ENCODE assay signal across 16 cellular contexts in genomic region chr22:39920134-39920743, GRCh38. TPM values are rescaled to one million over a fixed set of nuclear protein-coding genes. Genes with fewer than 3 reads are reported as not detected.
A peak's percentile ranks its signal among the peaks of the same experiment; 100 is the strongest.
DNase-seq lines count a peak whose midpoint lies in the region; ATAC-seq and TF ChIP-seq lines count a peak whose summit lies in the region.
"Had no signal": no experiment of that assay in that cellular context is flagged by ENCODE, and none has a peak within 500 bp of the region (broad histone marks: within the 10 kb centered on the region; RNA-seq: fewer than 3 reads in every experiment).

No MANE protein-coding gene starts in this region.

- intact Hi-C loops in natural killer cell (cut with micrococcal nuclease) (loop anchor here (2.0 kb wide), 1 partner anchor 15 kb away; no protein-coding TSS in a partner anchor), mammary epithelial cell (cut with micrococcal nuclease) (loop anchor here (10.0 kb wide), 1 partner anchor 425 kb away; the partner anchor contains the start of gene ADSL), body of pancreas (cut with DNase I) (no loop called here)

- H3K4me3 ChIP-seq in mammary epithelial cell (replicated peaks in 1 of 3; ENCODE audit: insufficient read depth in 1 of 3, low read depth in 2 of 3, low read length in 3 of 3) (no peak overlapping the region), body of pancreas (no peak overlapping the region)
- H3K4me3 ChIP-seq: smooth muscle cell, testis had no signal

- H3K27ac Mint-ChIP-seq in activated T-helper 17 cell treated with anti-CD3 and anti-CD28 coated beads, Interleukin-2, amount 50 U/mL, for 72 hours = peak overlapping the region; percentile 70
- peak overlapping the region; percentile 88 to 91 for H3K27ac Mint-ChIP-seq in natural killer cell
- peak overlapping the region; percentile 90 for H3K27ac Mint-ChIP-seq in stimulated activated naive CD8-positive, alpha-beta T cell treated with anti-CD3 and anti-CD28 coated beads, Interleukin-15, Interleukin-2, amounts not matched to agents 100 ng/mL and 50 ng/mL, for 24 hours
- H3K27ac Mint-ChIP-seq in HFFc6 = no peak overlapping the region

- peaks cover 3% of the 10 kb centered on the region for H3K36me3 Mint-ChIP-seq in activated T-helper 17 cell treated with anti-CD3 and anti-CD28 coated beads, Interleukin-2, amount 50 U/mL, for 72 hours (ENCODE audit: low read depth)
- H3K36me3 Mint-ChIP-seq in natural killer cell (no peaks in the 10 kb centered on the region), HFFc6 (ENCODE audit: low read depth) (no peaks in the 10 kb centered on the region)
- H3K36me3 Mint-ChIP-seq in stimulated activated naive CD8-positive, alpha-beta T cell treated with anti-CD3 and anti-CD28 coated beads, Interleukin-15, Interleukin-2, amounts not matched to agents 100 ng/mL and 50 ng/mL, for 24 hours (ENCODE audit: low read depth) = peaks cover 7% of the 10 kb centered on the region

- dilution Hi-C loops in mammary epithelial cell (cut with HindIII; ENCODE audit: low sequenced_read_pairs) = no loop called here

- H3K4me1 ChIP-seq in mammary epithelial cell (ENCODE audit: insufficient read depth, low read length) (no peaks in the 10 kb centered on the region), body of pancreas (peaks cover 15% of the 10 kb centered on the region)
- H3K4me1 ChIP-seq: testis had no signal

- H3K9me3 Mint-ChIP-seq in activated T-helper 17 cell treated with anti-CD3 and anti-CD28 coated beads, Interleukin-2, amount 50 U/mL, for 72 hours = no peaks in the 10 kb centered on the region
- no peaks in the 10 kb centered on the region for H3K9me3 Mint-ChIP-seq in natural killer cell
- H3K9me3 Mint-ChIP-seq in stimulated activated naive CD8-positive, alpha-beta T cell treated with anti-CD3 and anti-CD28 coated beads, Interleukin-15, Interleukin-2, amounts not matched to agents 100 ng/mL and 50 ng/mL, for 24 hours = no peaks in the 10 kb centered on the region
- H3K9me3 Mint-ChIP-seq in HFFc6 = no peaks in the 10 kb centered on the region

- H3K4me1 Mint-ChIP-seq in activated T-helper 17 cell treated with anti-CD3 and anti-CD28 coated beads, Interleukin-2, amount 50 U/mL, for 72 hours = peaks cover 52% of the 10 kb centered on the region
- peaks cover 78 to 79% of the 10 kb centered on the region in 2 donors for H3K4me1 Mint-ChIP-seq in natural killer cell
- peaks cover 98% of the 10 kb centered on the region for H3K4me1 Mint-ChIP-seq in stimulated activated naive CD8-positive, alpha-beta T cell treated with anti-CD3 and anti-CD28 coated beads, Interleukin-15, Interleukin-2, amounts not matched to agents 100 ng/mL and 50 ng/mL, for 24 hours (ENCODE audit: low read depth)
- H3K4me1 Mint-ChIP-seq in HFFc6 (ENCODE audit: low read depth) = no peaks in the 10 kb centered on the region

- H3K27me3 ChIP-seq in mammary epithelial cell (ENCODE audit: insufficient read depth, low read length) (no peaks in the 10 kb centered on the region), body of pancreas (no peaks in the 10 kb centered on the region)
- H3K27me3 ChIP-seq: testis had no signal

- no TSS peak for BruUV-seq in mammary epithelial cell (replicated peaks; lab: Mats Ljungman, UMichigan)

- no peak for TF ChIP-seq POLR2A in body of pancreas (IDR thresholded peaks at IDR 0.05)

- H3K36me3 ChIP-seq in mammary epithelial cell (ENCODE audit: insufficient read depth, low read length) (no peaks in the 10 kb centered on the region), body of pancreas (replicated peaks in 1 of 2; ENCODE audit: insufficient read depth in 1 of 2, low read depth in 2 of 2) (no peaks in the 10 kb centered on the region)

- no peak overlapping the region for H3K4me3 Mint-ChIP-seq in activated T-helper 17 cell treated with anti-CD3 and anti-CD28 coated beads, Interleukin-2, amount 50 U/mL, for 72 hours
- H3K4me3 Mint-ChIP-seq in natural killer cell (peak overlapping the region; percentile 92), HFFc6 (no peak overlapping the region)
- peak overlapping the region; percentile 72 for H3K4me3 Mint-ChIP-seq in stimulated activated naive CD8-positive, alpha-beta T cell treated with anti-CD3 and anti-CD28 coated beads, Interleukin-15, Interleukin-2, amounts not matched to agents 100 ng/mL and 50 ng/mL, for 24 hours

- peak; percentile 66 for DNase-seq in activated CD4-positive, alpha-beta T cell treated with anti-CD3 and anti-CD28 coated beads for 4 hours
- DNase-seq in natural killer cell (no peak), mammary epithelial cell (no peak), HFFc6 (no peak), body of pancreas (no peak)
- DNase-seq: anterior cingulate cortex; DMS 273 treated with DMSO at 0.1 percent for 48 hours; effector CD8-positive, alpha-beta T cell; GOT3; NCI-H1694 treated with DMSO at 0.1 percent for 48 hours; testis had no signal

- H3K9ac ChIP-seq in mammary epithelial cell (ENCODE audit: insufficient read depth, low read length) = no peak overlapping the region

- H2AFZ ChIP-seq in mammary epithelial cell (ENCODE audit: low read depth, low read length) = no peak overlapping the region

- H4K20me1 ChIP-seq in mammary epithelial cell (ENCODE audit: insufficient read depth, low read length) = no peaks in the 10 kb centered on the region

- no peaks in the 10 kb centered on the region for H3K27me3 Mint-ChIP-seq in activated T-helper 17 cell treated with anti-CD3 and anti-CD28 coated beads, Interleukin-2, amount 50 U/mL, for 72 hours
- H3K27me3 Mint-ChIP-seq in natural killer cell (ENCODE audit: low read depth in 2 of 2) (no peaks in the 10 kb centered on the region), HFFc6 (ENCODE audit: insufficient read depth) (peaks cover 38% of the 10 kb centered on the region)
- no peaks in the 10 kb centered on the region for H3K27me3 Mint-ChIP-seq in stimulated activated naive CD8-positive, alpha-beta T cell treated with anti-CD3 and anti-CD28 coated beads, Interleukin-15, Interleukin-2, amounts not matched to agents 100 ng/mL and 50 ng/mL, for 24 hours

- no peaks in the 10 kb centered on the region for H3K79me2 ChIP-seq in mammary epithelial cell (ENCODE audit: insufficient read depth, low read length)

- no peak overlapping the region for H3K4me2 ChIP-seq in mammary epithelial cell (ENCODE audit: insufficient read depth, low read depth, low read length)
- H3K4me2 ChIP-seq: smooth muscle cell had no signal

- WGBS in mammary epithelial cell (ENCODE audit: low coverage, missing lambda C conversion rate) = 82% methylated on average over 8 of the region's 8 CpGs
- 82 to 86% methylated on average over 8 of the region's 8 CpGs for WGBS in body of pancreas, 2 donors

- in situ Hi-C loops in mammary epithelial cell (cut with MboI; ENCODE audit: low sequenced_read_pairs in 2 of 2) = no loop called here

- no peak for TF ChIP-seq CTCF in natural killer cell (IDR thresholded peaks at IDR 0.05)
- TF ChIP-seq CTCF in mammary epithelial cell (conservative IDR thresholded peaks at IDR 0.05 in 1 of 2, IDR thresholded peaks at IDR 0.05 in 1 of 2; ENCODE audit: extremely low read depth in 1 of 2, insufficient read depth in 1 of 2, low read depth in 1 of 2, low read length in 2 of 2) = no peak
- no peak for TF ChIP-seq CTCF in HFFc6 (IDR thresholded peaks at IDR 0.05)
- TF ChIP-seq CTCF in body of pancreas (IDR thresholded peaks at IDR 0.05) = no peak

- peak; percentile 82 for ATAC-seq in activated T-helper 17 cell treated with anti-CD3 and anti-CD28 coated beads, Interleukin-2, amount 50 U/mL, for 72 hours (replicated peaks)
- ATAC-seq in natural killer cell (peak; percentile 51 to 84 (median 71)), body of pancreas (no peak), HG02884 (IDR thresholded peaks at IDR 0.05; ENCODE audit: unreplicated experiment) (no peak)

- CTCF ChIA-PET in mammary epithelial cell (lab: Charles Lee; ENCODE audit: low non-redundant PET) = no interaction called here

- H3K27ac ChIP-seq in mammary epithelial cell (ENCODE audit: insufficient read depth, low read depth, low read length) (no peak overlapping the region), body of pancreas (no peak overlapping the region)
- H3K27ac ChIP-seq: testis had no signal

- H3K9me3 ChIP-seq in mammary epithelial cell (replicated peaks; ENCODE audit: insufficient read depth, low read length) = no peaks in the 10 kb centered on the region
- no peaks in the 10 kb centered on the region for H3K9me3 ChIP-seq in body of pancreas
- H3K9me3 ChIP-seq: testis had no signal

RNA-seq across cellular contexts. Expression of gene GRAP2, which starts 19.4 kb away (rescaled TPM):
- total RNA-seq in activated T-helper 17 cell treated with anti-CD3 and anti-CD28 coated beads, Interleukin-2, amount 50 U/mL, for 72 hours = 10 to 100 TPM; 50.7 to 94.2 TPM
- total RNA-seq in natural killer cell = 10 to 100 TPM; 65.1 to 97.3 (median 92.2) TPM
- under 1 TPM in 1 of 2 donors, not detected in 1; 0.33 TPM for total RNA-seq in mammary epithelial cell
- 0.03 TPM for polyA plus RNA-seq in mammary epithelial cell
- polyA minus RNA-seq in mammary epithelial cell = not detected
- total RNA-seq in HFFc6 (2021; fragmentation: NEBNext Ultra II Directional; extraction: Animal tissue kit (Norgen Biotek cat#: 25700)) = not detected
- under 1 TPM; 0.78 to 0.99 TPM for total RNA-seq in body of pancreas
- total RNA-seq: glomerular endothelial cell, smooth muscle cell had no signal
- polyA plus RNA-seq: smooth muscle cell had no signal

RNA-seq across cellular contexts. Expression of gene ENTHD1, which starts 26.7 kb away (rescaled TPM):
- 1 to 10 TPM in 1 of 2 donors, under 1 TPM in 1; 0.58 to 1.2 TPM for total RNA-seq in activated T-helper 17 cell treated with anti-CD3 and anti-CD28 coated beads, Interleukin-2, amount 50 U/mL, for 72 hours
- total RNA-seq in natural killer cell (not detected), mammary epithelial cell (not detected), body of pancreas (not detected)
- polyA plus RNA-seq in mammary epithelial cell = not detected
- polyA minus RNA-seq in mammary epithelial cell = not detected
- not detected for total RNA-seq in HFFc6 (2021; fragmentation: NEBNext Ultra II Directional; extraction: Animal tissue kit (Norgen Biotek cat#: 25700))
- total RNA-seq: glomerular endothelial cell, smooth muscle cell had no signal
- polyA plus RNA-seq: smooth muscle cell had no signal

RNA-seq across cellular contexts. Expression of gene TMA7B, which starts 40.0 kb away (rescaled TPM):
- total RNA-seq in activated T-helper 17 cell treated with anti-CD3 and anti-CD28 coated beads, Interleukin-2, amount 50 U/mL, for 72 hours = 1 to 10 TPM; 4.0 to 4.4 TPM
- total RNA-seq in natural killer cell (1 to 10 TPM; 2.6 to 8.7 (median 6.7) TPM), mammary epithelial cell (not detected), body of pancreas (not detected)
- not detected for polyA plus RNA-seq in mammary epithelial cell
- polyA minus RNA-seq in mammary epithelial cell = not detected
- not detected for total RNA-seq in HFFc6 (2021; fragmentation: NEBNext Ultra II Directional; extraction: Animal tissue kit (Norgen Biotek cat#: 25700))
- total RNA-seq: glomerular endothelial cell, smooth muscle cell had no signal
- polyA plus RNA-seq: smooth muscle cell had no signal

Comparison
In these comparisons a context has a peak if more than half of its experiments do, and no peak if none do; other contexts are left out.
1. DNase-seq: peak in activated CD4-positive, alpha-beta T cell treated with anti-CD3 and anti-CD28 coated beads for 4 hours (2 of 2); none in natural killer cell (single experiment), mammary epithelial cell (single experiment), HFFc6 (single experiment) and body of pancreas (0 of 4).
2. ATAC-seq: peak in activated T-helper 17 cell treated with anti-CD3 and anti-CD28 coated beads, Interleukin-2, amount 50 U/mL, for 72 hours (single experiment) and natural killer cell (3 of 3); none in body of pancreas (single experiment) and HG02884 (single experiment).
3. H3K4me3 Mint-ChIP-seq: peak in natural killer cell (single experiment) and stimulated activated naive CD8-positive, alpha-beta T cell treated with anti-CD3 and anti-CD28 coated beads, Interleukin-15, Interleukin-2, amounts not matched to agents 100 ng/mL and 50 ng/mL, for 24 hours (single experiment); none in activated T-helper 17 cell treated with anti-CD3 and anti-CD28 coated beads, Interleukin-2, amount 50 U/mL, for 72 hours (single experiment) and HFFc6 (single experiment).
4. RNA of gene GRAP2, which starts 19.4 kb away (total RNA-seq): 50.7 to 94.2 TPM in activated T-helper 17 cell treated with anti-CD3 and anti-CD28 coated beads, Interleukin-2, amount 50 U/mL, for 72 hours and 65.1 to 97.3 TPM in natural killer cell; 0.78 to 0.99 TPM in body of pancreas, 0.33 TPM in mammary epithelial cell and not detected in HFFc6; every median in the first group is over 10 times any median in the second.